ENCODE assay signal across 17 cellular contexts in genomic region chr9:127051881-127052595, GRCh38.
"Had no signal": no experiment of that assay in that cellular context is flagged by ENCODE, and none has a peak within 500 bp of the region (broad histone marks: within the 10 kb centered on the region; RNA-seq: fewer than 3 reads in every experiment).

No MANE protein-coding gene starts in this region.

- H3K36me3 Mint-ChIP-seq: activated naive CD4-positive, alpha-beta T cell treated with anti-CD3 and anti-CD28 coated beads, Interleukin-2, amount 50 U/mL, for 72 hours; mesothelial cell of epicardium; natural killer cell treated with Interleukin-12 subunit alpha and Interleukin-12 subunit beta and Interleukin-15 and Interleukin-18, amount 100 ng/mL, for 72 hours had no signal

- H3K9me3 Mint-ChIP-seq: activated naive CD4-positive, alpha-beta T cell treated with anti-CD3 and anti-CD28 coated beads, Interleukin-2, amount 50 U/mL, for 72 hours; immature natural killer cell; mesothelial cell of epicardium; natural killer cell treated with Interleukin-12 subunit alpha and Interleukin-12 subunit beta and Interleukin-15 and Interleukin-18, amount 100 ng/mL, for 72 hours; stimulated activated effector memory CD8-positive, alpha-beta T cell treated with anti-CD3 and anti-CD28 coated beads, Interleukin-12 subunit alpha, Interleukin-12 subunit beta, amount 100 ng/mL, for 72 hours had no signal

- H3K27me3 Mint-ChIP-seq: natural killer cell treated with Interleukin-12 subunit alpha and Interleukin-12 subunit beta and Interleukin-15 and Interleukin-18, amount 100 ng/mL, for 72 hours had no signal

- H3K4me3 ChIP-seq: gastroesophageal sphincter, lower lobe of right lung, smooth muscle cell, stomach had no signal

- H3K27ac ChIP-seq: WERI-Rb-1 had no signal

- ATAC-seq: activated naive CD4-positive, alpha-beta T cell treated with anti-CD3 and anti-CD28 coated beads, Interleukin-2, amount 50 U/mL, for 72 hours; gastroesophageal sphincter; natural killer cell treated with Interleukin-12 subunit alpha and Interleukin-12 subunit beta and Interleukin-15 and Interleukin-18, amount 100 ng/mL, for 72 hours; stimulated activated effector memory CD8-positive, alpha-beta T cell treated with anti-CD3 and anti-CD28 coated beads, Interleukin-12 subunit alpha, Interleukin-12 subunit beta, amount 100 ng/mL, for 72 hours had no signal

- DNase-seq: activated CD4-positive, alpha-beta T cell treated with anti-CD3 and anti-CD28 coated beads for 1 hour; activated CD4-positive, alpha-beta T cell treated with anti-CD3 and anti-CD28 coated beads, Interleukin-2, amount 50 U/mL, for 4 hours; activated gamma-delta T cell treated with Interleukin-2 at 50 U/mL for 16 hours; central memory CD4-positive, alpha-beta T cell; immature natural killer cell; lower lobe of right lung; stimulated activated CD4-positive, alpha-beta T cell treated with anti-CD3 and anti-CD28 coated beads, Interleukin-4, amount 100 ng/mL, for 24 hours; stomach; SW 1271; T-helper 2 cell; WERI-Rb-1 had no signal

- H3K36me3 ChIP-seq: gastroesophageal sphincter, lower lobe of right lung had no signal

- H3K9me3 ChIP-seq: gastroesophageal sphincter, lower lobe of right lung, stomach had no signal

- H3K4me2 ChIP-seq: smooth muscle cell had no signal

- H3K4me3 Mint-ChIP-seq: immature natural killer cell; mesothelial cell of epicardium; natural killer cell treated with Interleukin-12 subunit alpha and Interleukin-12 subunit beta and Interleukin-15 and Interleukin-18, amount 100 ng/mL, for 72 hours; stimulated activated effector memory CD8-positive, alpha-beta T cell treated with anti-CD3 and anti-CD28 coated beads, Interleukin-12 subunit alpha, Interleukin-12 subunit beta, amount 100 ng/mL, for 72 hours had no signal

- H3K27me3 ChIP-seq: gastroesophageal sphincter, stomach had no signal
